1 cellular context compared by ENCODE assay signal in genomic region chr1:15409400-15410222, GRCh38.
A peak's percentile ranks its signal among the peaks of the same experiment; 100 is the strongest.
TF ChIP-seq lines count a peak whose summit lies in the region.

Gene EFHD2 (plus strand): TSS chr1:15409888. CDS start chr1:15409972, 84 bp downstream.

TF ChIP-seq in K562, 482 proteins besides CTCF, POLR2A, EP300 and RAD21 (continued from another document and continues in another):
- TF ChIP-seq ELK3 (CRISPR knock-in tag; IDR thresholded peaks at IDR 0.05) (no peak), MTF1 (CRISPR knock-in tag; IDR thresholded peaks at IDR 0.05; ENCODE audit: borderline replicate concordance) (no peak), PATZ1 (CRISPR knock-in tag; IDR thresholded peaks at IDR 0.05; ENCODE audit: borderline replicate concordance) (no peak), CCAR2 (IDR thresholded peaks at IDR 0.05; ENCODE audit: low read depth, low read length) (no peak), MLX (CRISPR knock-in tag; conservative IDR thresholded peaks at IDR 0.05) (0 out of 4 replicates have a peak, but pooled peaks of 1 of the 2 experiments have one; percentile 36), TCF7L2 (IDR thresholded peaks at IDR 0.05; ENCODE audit: low read depth, low read length) (no peak), MECOM (CRISPR knock-in tag; IDR thresholded peaks at IDR 0.05) (no peak), DEAF1 (CRISPR knock-in tag; IDR thresholded peaks at IDR 0.05) (no peak), NFXL1 (CRISPR knock-in tag; IDR thresholded peaks at IDR 0.05) (no peak), ZNF609 (CRISPR knock-in tag; IDR thresholded peaks at IDR 0.05; ENCODE audit: borderline replicate concordance) (no peak), MYC (IDR thresholded peaks at IDR 0.05; ENCODE audit: low read depth, low read length) (peak; percentile 61), MYC (CRISPR knock-in tag; IDR thresholded peaks at IDR 0.05; ENCODE audit: borderline replicate concordance, low read depth) (no peak), CHCHD3 (CRISPR knock-in tag; IDR thresholded peaks at IDR 0.05) (no peak), BMI1 (IDR thresholded peaks at IDR 0.05; ENCODE audit: low read length) (peak; percentile 84), ZZZ3 (IDR thresholded peaks at IDR 0.05) (no peak), ADNP (tag; IDR thresholded peaks at IDR 0.05) (no peak), PREB (CRISPR knock-in tag; IDR thresholded peaks at IDR 0.05) (no peak), NRF1 (conservative IDR thresholded peaks at IDR 0.05 in 1 of 2, IDR thresholded peaks at IDR 0.05 in 1 of 2) (peak in 1 of 2 experiments; percentile 30; a peak in 2 of 4 replicates), TAF9B (IDR thresholded peaks at IDR 0.05; ENCODE audit: partially characterized antibody) (no peak), POU5F1 (IDR thresholded peaks at IDR 0.05; ENCODE audit: borderline replicate concordance, low read depth, low read length, partially characterized antibody) (no peak), PHTF2 (CRISPR knock-in tag; IDR thresholded peaks at IDR 0.05) (no peak), POLR2G (IDR thresholded peaks at IDR 0.05; ENCODE audit: low read depth, low read length) (peak; percentile 96), NR2F6 (CRISPR knock-in tag; IDR thresholded peaks at IDR 0.05) (no peak), IRF1 (CRISPR knock-in tag; IDR thresholded peaks at IDR 0.05; ENCODE audit: borderline replicate concordance) (no peak), CEBPG (CRISPR knock-in tag; IDR thresholded peaks at IDR 0.05) (no peak), CEBPG (tag; conservative IDR thresholded peaks at IDR 0.05 in 1 of 2, IDR thresholded peaks at IDR 0.05 in 1 of 2) (no peak), ZNF274 (IDR thresholded peaks at IDR 0.05; ENCODE audit: borderline replicate concordance, low read depth, low read length) (no peak), NR0B1 (IDR thresholded peaks at IDR 0.05; ENCODE audit: partially characterized antibody) (no peak), MAFF (IDR thresholded peaks at IDR 0.05; ENCODE audit: low read length) (no peak), NFIC (IDR thresholded peaks at IDR 0.05) (0 out of 2 replicates have a peak, but pooled peaks have one; percentile 2), ZNF311 (CRISPR knock-in tag; IDR thresholded peaks at IDR 0.05) (no peak), TRIM28 (IDR thresholded peaks at IDR 0.05) (no peak), PHB2 (IDR thresholded peaks at IDR 0.05; ENCODE audit: low read depth) (no peak), GABPB2 (CRISPR knock-in tag; conservative IDR thresholded peaks at IDR 0.05) (no peak), VEZF1 (CRISPR knock-in tag; IDR thresholded peaks at IDR 0.05) (peak; percentile 97), MXD1 (CRISPR knock-in tag; IDR thresholded peaks at IDR 0.05; ENCODE audit: borderline replicate concordance, poor library complexity, severe bottlenecking) (no peak), ZBTB17 (CRISPR knock-in tag; IDR thresholded peaks at IDR 0.05) (no peak), SMARCE1 (IDR thresholded peaks at IDR 0.05) (no peak), ETV5 (CRISPR knock-in tag; IDR thresholded peaks at IDR 0.05; ENCODE audit: low read depth) (no peak), ATF4 (CRISPR knock-in tag; IDR thresholded peaks at IDR 0.05) (no peak), ZNF511 (CRISPR knock-in tag; IDR thresholded peaks at IDR 0.05) (no peak)
